Comparison of ENCODE assay signal across 2 cellular contexts in genomic region chr10:86449926-86450558, GRCh38.
A peak's percentile ranks its signal among the peaks of the same experiment; 100 is the strongest.
TF ChIP-seq lines count a peak whose summit lies in the region.

No MANE protein-coding gene starts in this region.

TF ChIP-seq in A549, 52 proteins besides CTCF, POLR2A, EP300 and RAD21:
- TF ChIP-seq TFCP2L1 (CRISPR knock-in tag; IDR thresholded peaks at IDR 0.05) (no peak), CEBPB (IDR thresholded peaks at IDR 0.05) (no peak), ZFP36 (IDR thresholded peaks at IDR 0.05; ENCODE audit: borderline replicate concordance, partially characterized antibody) (no peak), MAFK (IDR thresholded peaks at IDR 0.05; ENCODE audit: partially characterized antibody) (no peak), JUN (IDR thresholded peaks at IDR 0.05) (no peak)

TF ChIP-seq in GM12878, 131 proteins besides CTCF, POLR2A, EP300 and RAD21:
- TF ChIP-seq RELB (IDR thresholded peaks at IDR 0.05; ENCODE audit: low read depth) (no peak), GABPA (IDR thresholded peaks at IDR 0.05; ENCODE audit: low read depth) (0 out of 2 replicates have a peak, but pooled peaks have one; percentile 37)
TF ChIP-seq in GM12878: peak in this region for 1.
